Comparison of ENCODE assay signal across 22 cellular contexts in genomic region chr6:79468116-79468515, GRCh38.
DNase-seq lines count a peak whose midpoint lies in the region; ATAC-seq and TF ChIP-seq lines count a peak whose summit lies in the region.
"Had no signal": no experiment of that assay in that cellular context is flagged by ENCODE, and none has a peak within 500 bp of the region (broad histone marks: within the 10 kb centered on the region; RNA-seq: fewer than 3 reads in every experiment).

No MANE protein-coding gene starts in this region.

- no peak overlapping the region for H4K8ac ChIP-seq in mesenchymal stem cell (ENCODE audit: low read length)

- peak; percentile 37 for DNase-seq in AG20443 (ENCODE audit: low spot score)
- DNase-seq in M059J (ENCODE audit: low read depth), result peak; percentile 42
- DNase-seq in epithelial cell of esophagus (ENCODE audit: low read depth), result peak; percentile 33
- DNase-seq in mesenchymal stem cell, result peak; percentile 17
- no peak for DNase-seq in DMS53 treated with DMSO at 0.1 percent for 48 hours (lab: John Stamatoyannopoulos, UW; ENCODE audit: unreplicated experiment)
- DNase-seq in immature natural killer cell, result no peak
- DNase-seq in NK-92 (lab: John Stamatoyannopoulos, UW; ENCODE audit: unreplicated experiment), result no peak
- DNase-seq: activated CD4-positive, alpha-beta T cell treated with anti-CD3 and anti-CD28 coated beads for 48 hours; activated naive CD8-positive, alpha-beta T cell treated with anti-CD3 and anti-CD28 coated beads for 36 hours; activated T-cell treated with anti-CD3 and anti-CD28 coated beads for 4 hours; central memory CD4-positive, alpha-beta T cell; COR-L47; glutamatergic neuron; NCI-H146; NCI-H2227 treated with DMSO at 0.1 percent for 48 hours; spleen; stimulated activated naive CD8-positive, alpha-beta T cell treated with anti-CD3 and anti-CD28 coated beads, Interleukin-15, Interleukin-2, amounts not matched to agents 100 U/mL and 50 U/mL, for 24 hours; T-helper 9 cell had no signal

- no peaks in the 10 kb centered on the region for H3K36me3 ChIP-seq in mesenchymal stem cell (ENCODE audit: control insufficient read depth in 1 of 2, insufficient read depth in 2 of 2, low read depth in 1 of 2, low read length in 2 of 2)
- H3K36me3 ChIP-seq: SJCRH30, spleen had no signal

- H2BK120ac ChIP-seq in mesenchymal stem cell (ENCODE audit: low read depth, low read length), result no peak overlapping the region

- H3K27me3 ChIP-seq in mesenchymal stem cell (ENCODE audit: control insufficient read depth in 1 of 2, insufficient read depth in 1 of 2, low read length in 2 of 2), result no peaks in the 10 kb centered on the region
- H3K27me3 ChIP-seq: SJCRH30, spleen had no signal

- no peak overlapping the region for H3K4me3 Mint-ChIP-seq in immature natural killer cell
- H3K4me3 Mint-ChIP-seq: activated naive CD8-positive, alpha-beta T cell treated with anti-CD3 and anti-CD28 coated beads for 36 hours had no signal

- no peak overlapping the region for H3K27ac ChIP-seq in mesenchymal stem cell (ENCODE audit: low read length, poor library complexity, severe bottlenecking)
- H3K27ac ChIP-seq: HL-60, parathyroid adenoma, SJCRH30, spleen had no signal

- peaks cover 1% of the 10 kb centered on the region for H3K4me1 ChIP-seq in mesenchymal stem cell (ENCODE audit: control insufficient read depth, insufficient read depth, low read depth, low read length)
- H3K4me1 ChIP-seq: parathyroid adenoma, spleen had no signal

- no peak overlapping the region for H2AK5ac ChIP-seq in mesenchymal stem cell (ENCODE audit: low read length, severe bottlenecking)

- H3K4me3 ChIP-seq in epithelial cell of esophagus (ENCODE audit: low read length), result no peak overlapping the region
- H3K4me3 ChIP-seq in mesenchymal stem cell (ENCODE audit: insufficient read depth in 1 of 2, low read depth in 1 of 2, low read length in 2 of 2), result no peak overlapping the region
- H3K4me3 ChIP-seq: SJCRH30, spleen had no signal

- no peak overlapping the region for H3K27ac Mint-ChIP-seq in immature natural killer cell
- H3K27ac Mint-ChIP-seq: activated naive CD8-positive, alpha-beta T cell treated with anti-CD3 and anti-CD28 coated beads for 36 hours had no signal

- no peak overlapping the region for H2AFZ ChIP-seq in mesenchymal stem cell (ENCODE audit: low read depth, low read length)
- H2AFZ ChIP-seq: parathyroid adenoma had no signal

- no peak overlapping the region for H2BK5ac ChIP-seq in mesenchymal stem cell (ENCODE audit: low read depth, low read length, poor library complexity, severe bottlenecking)

- H3K9me3 ChIP-seq in mesenchymal stem cell (ENCODE audit: control insufficient read depth, low read length), result no peaks in the 10 kb centered on the region
- H3K9me3 ChIP-seq: SJCRH30, spleen had no signal

- H3K18ac ChIP-seq in mesenchymal stem cell (ENCODE audit: low read depth in 1 of 2, low read length in 2 of 2), result no peak overlapping the region

- no peak overlapping the region for H4K91ac ChIP-seq in mesenchymal stem cell (ENCODE audit: low read length)

- TF ChIP-seq CTCF in epithelial cell of esophagus (IDR thresholded peaks at IDR 0.05; ENCODE audit: insufficient read depth, low read depth, low read length, missing control alignments), result no peak

- no peak for ATAC-seq in GM19351 (IDR thresholded peaks at IDR 0.05; ENCODE audit: unreplicated experiment)
- ATAC-seq: stimulated activated naive CD8-positive, alpha-beta T cell treated with anti-CD3 and anti-CD28 coated beads, Interleukin-15, Interleukin-2, amounts not matched to agents 100 U/mL and 50 U/mL, for 24 hours had no signal

- H3K4me1 Mint-ChIP-seq in immature natural killer cell, result no peaks in the 10 kb centered on the region
- H3K4me1 Mint-ChIP-seq: activated naive CD8-positive, alpha-beta T cell treated with anti-CD3 and anti-CD28 coated beads for 36 hours had no signal

- no peak overlapping the region for H3K23ac ChIP-seq in mesenchymal stem cell (ENCODE audit: low read length in 2 of 2)

- no peak overlapping the region for H3K4me2 ChIP-seq in mesenchymal stem cell (ENCODE audit: low read length, poor library complexity, severe bottlenecking)

- peaks cover 0 to 2% (median 0%) of the 10 kb centered on the region in 3 donors for H3K27me3 Mint-ChIP-seq in immature natural killer cell (ENCODE audit: low read depth in 3 of 3)

- no peak overlapping the region for H3K14ac ChIP-seq in mesenchymal stem cell (ENCODE audit: low read length in 2 of 2)

- 45% methylated on average over 2 of the region's 2 CpGs for WGBS in mesenchymal stem cell

- no peak overlapping the region for H2BK12ac ChIP-seq in mesenchymal stem cell (ENCODE audit: low read length in 2 of 2)

- H3K36me3 Mint-ChIP-seq in immature natural killer cell, result no peaks in the 10 kb centered on the region
- H3K36me3 Mint-ChIP-seq: activated naive CD8-positive, alpha-beta T cell treated with anti-CD3 and anti-CD28 coated beads for 36 hours had no signal

- no peaks in the 10 kb centered on the region for H3K79me1 ChIP-seq in mesenchymal stem cell (replicated peaks; ENCODE audit: low read length, poor library complexity, severe bottlenecking)

- H3K4ac ChIP-seq in mesenchymal stem cell (ENCODE audit: low read depth in 1 of 2, low read length in 2 of 2), result no peak overlapping the region

- no peak overlapping the region for H2BK15ac ChIP-seq in mesenchymal stem cell (ENCODE audit: low read depth, poor library complexity, severe bottlenecking)

- H3K9ac ChIP-seq in mesenchymal stem cell (ENCODE audit: low read length), result no peak overlapping the region
- H3K9ac ChIP-seq: parathyroid adenoma had no signal

- peaks cover 0 to 4% (median 0%) of the 10 kb centered on the region in 6 donors for H3K9me3 Mint-ChIP-seq in immature natural killer cell
- H3K9me3 Mint-ChIP-seq: activated naive CD8-positive, alpha-beta T cell treated with anti-CD3 and anti-CD28 coated beads for 36 hours had no signal

Comparison
In these comparisons a context has a peak if more than half of its experiments do, and no peak if none do; other contexts are left out.
1. DNase-seq: peak in AG20443 (single experiment), M059J (single experiment), epithelial cell of esophagus (single experiment) and mesenchymal stem cell (single experiment); none in DMS53 treated with DMSO at 0.1 percent for 48 hours (single experiment), immature natural killer cell (0 of 3) and NK-92 (single experiment).